ENCODE assay signal across 8 cellular contexts in the genomic region with DNA sequence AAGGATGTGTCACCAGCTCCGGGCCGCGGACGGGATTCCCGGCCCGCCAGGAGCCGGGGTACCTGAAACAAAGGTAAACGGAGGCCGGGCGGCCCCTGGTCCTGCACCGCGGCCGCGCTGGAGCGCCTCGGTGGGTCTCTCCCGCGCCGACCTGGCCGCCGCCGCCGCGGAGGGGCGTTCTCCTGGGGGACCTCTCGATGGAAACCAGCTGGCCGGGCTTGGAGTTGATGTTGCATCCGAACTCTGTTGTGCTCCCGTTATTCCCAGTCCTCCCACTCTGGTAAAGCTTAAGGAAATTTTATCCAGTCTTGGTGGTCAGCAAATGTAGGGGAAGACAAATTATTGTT. TPM values are rescaled to one million over a fixed set of nuclear protein-coding genes. Genes with fewer than 3 reads are reported as not detected.
A peak's percentile ranks its signal among the peaks of the same experiment; 100 is the strongest.
DNase-seq lines count a peak whose midpoint lies in the region; ATAC-seq and FAIRE-seq lines count a peak whose summit lies in the region.

No MANE protein-coding gene starts in this region.

- H3K27me3 ChIP-seq in effector memory CD4-positive, alpha-beta T cell (replicated peaks; ENCODE audit: control insufficient read depth, insufficient read depth, low read length, poor library complexity, severe bottlenecking) = no peaks in the 10 kb centered on the region
- no peaks in the 10 kb centered on the region for H3K27me3 ChIP-seq in mucosa of stomach (ENCODE audit: control insufficient read depth, insufficient read depth, low read length)

- ATAC-seq in stimulated activated naive CD8-positive, alpha-beta T cell treated with anti-CD3 and anti-CD28 coated beads, Interleukin-15, Interleukin-2, amounts not matched to agents 100 U/mL and 50 U/mL, for 24 hours = no peak

- H3K36me3 Mint-ChIP-seq in stimulated activated naive CD8-positive, alpha-beta T cell treated with anti-CD3 and anti-CD28 coated beads, Interleukin-15, Interleukin-2, amounts not matched to agents 100 ng/mL and 50 ng/mL, for 24 hours (ENCODE audit: low read depth) = no peaks in the 10 kb centered on the region

- no peak overlapping the region for H3K27ac ChIP-seq in effector memory CD4-positive, alpha-beta T cell (ENCODE audit: insufficient read depth, low read length, poor library complexity, severe bottlenecking)

- H3K9me3 ChIP-seq in effector memory CD4-positive, alpha-beta T cell (ENCODE audit: control insufficient read depth, low read length) = no peaks in the 10 kb centered on the region
- no peaks in the 10 kb centered on the region for H3K9me3 ChIP-seq in mucosa of stomach (ENCODE audit: control insufficient read depth, low read length)

- H3K4me3 ChIP-seq in effector memory CD4-positive, alpha-beta T cell (ENCODE audit: insufficient read depth, low read depth, low read length, poor library complexity, severe bottlenecking) = peak overlapping the region; percentile 64
- peak overlapping the region; percentile 68 for H3K4me3 ChIP-seq in mucosa of stomach (ENCODE audit: low read length)

- peak overlapping the region; percentile 71 for H3K4me3 Mint-ChIP-seq in stimulated activated naive CD8-positive, alpha-beta T cell treated with anti-CD3 and anti-CD28 coated beads, Interleukin-15, Interleukin-2, amounts not matched to agents 100 ng/mL and 50 ng/mL, for 24 hours

- no peak overlapping the region for H3K27ac Mint-ChIP-seq in stimulated activated naive CD8-positive, alpha-beta T cell treated with anti-CD3 and anti-CD28 coated beads, Interleukin-15, Interleukin-2, amounts not matched to agents 100 ng/mL and 50 ng/mL, for 24 hours

- DNase-seq in stimulated activated naive CD8-positive, alpha-beta T cell treated with anti-CD3 and anti-CD28 coated beads, Interleukin-15, Interleukin-2, amounts not matched to agents 100 U/mL and 50 U/mL, for 24 hours = no peak
- DNase-seq in NCI-H69 (lab: John Stamatoyannopoulos, UW) = peak; percentile 25
- DNase-seq in effector memory CD4-positive, alpha-beta T cell = no peak
- DNase-seq in NCI-H2196 treated with DMSO at 0.1 percent for 48 hours (lab: John Stamatoyannopoulos, UW; ENCODE audit: unreplicated experiment) = no peak
- no peak for DNase-seq in frontal cortex (ENCODE audit: low spot score in 2 of 2)
- no peak for DNase-seq in AML-193 (lab: John Stamatoyannopoulos, UW)

- no peak for FAIRE-seq in frontal cortex (lab: Jason Lieb, UNC)

- H3K4me1 ChIP-seq in effector memory CD4-positive, alpha-beta T cell (ENCODE audit: control insufficient read depth, insufficient read depth, low read length, poor library complexity, severe bottlenecking) = peaks cover 6% of the 10 kb centered on the region
- peaks cover 23% of the 10 kb centered on the region for H3K4me1 ChIP-seq in mucosa of stomach (ENCODE audit: control insufficient read depth, insufficient read depth, low read length)

- peak overlapping the region; percentile 57 for H3K9ac ChIP-seq in mucosa of stomach (ENCODE audit: low read length)

- no peaks in the 10 kb centered on the region for H3K36me3 ChIP-seq in effector memory CD4-positive, alpha-beta T cell (ENCODE audit: control insufficient read depth, insufficient read depth, low read length)
- no peaks in the 10 kb centered on the region for H3K36me3 ChIP-seq in mucosa of stomach (ENCODE audit: control insufficient read depth, insufficient read depth, low read length)

- peaks cover 43% of the 10 kb centered on the region for H3K27me3 Mint-ChIP-seq in stimulated activated naive CD8-positive, alpha-beta T cell treated with anti-CD3 and anti-CD28 coated beads, Interleukin-15, Interleukin-2, amounts not matched to agents 100 ng/mL and 50 ng/mL, for 24 hours

- peaks cover 12% of the 10 kb centered on the region for H3K9me3 Mint-ChIP-seq in stimulated activated naive CD8-positive, alpha-beta T cell treated with anti-CD3 and anti-CD28 coated beads, Interleukin-15, Interleukin-2, amounts not matched to agents 100 ng/mL and 50 ng/mL, for 24 hours

- H3K4me1 Mint-ChIP-seq in stimulated activated naive CD8-positive, alpha-beta T cell treated with anti-CD3 and anti-CD28 coated beads, Interleukin-15, Interleukin-2, amounts not matched to agents 100 ng/mL and 50 ng/mL, for 24 hours (ENCODE audit: low read depth) = peaks cover 18% of the 10 kb centered on the region

RNA-seq across cellular contexts. Expression of a gene that starts 0.8 kb away (rescaled TPM):
- 36.3 TPM for total RNA-seq in frontal cortex
